In the genomic region with DNA sequence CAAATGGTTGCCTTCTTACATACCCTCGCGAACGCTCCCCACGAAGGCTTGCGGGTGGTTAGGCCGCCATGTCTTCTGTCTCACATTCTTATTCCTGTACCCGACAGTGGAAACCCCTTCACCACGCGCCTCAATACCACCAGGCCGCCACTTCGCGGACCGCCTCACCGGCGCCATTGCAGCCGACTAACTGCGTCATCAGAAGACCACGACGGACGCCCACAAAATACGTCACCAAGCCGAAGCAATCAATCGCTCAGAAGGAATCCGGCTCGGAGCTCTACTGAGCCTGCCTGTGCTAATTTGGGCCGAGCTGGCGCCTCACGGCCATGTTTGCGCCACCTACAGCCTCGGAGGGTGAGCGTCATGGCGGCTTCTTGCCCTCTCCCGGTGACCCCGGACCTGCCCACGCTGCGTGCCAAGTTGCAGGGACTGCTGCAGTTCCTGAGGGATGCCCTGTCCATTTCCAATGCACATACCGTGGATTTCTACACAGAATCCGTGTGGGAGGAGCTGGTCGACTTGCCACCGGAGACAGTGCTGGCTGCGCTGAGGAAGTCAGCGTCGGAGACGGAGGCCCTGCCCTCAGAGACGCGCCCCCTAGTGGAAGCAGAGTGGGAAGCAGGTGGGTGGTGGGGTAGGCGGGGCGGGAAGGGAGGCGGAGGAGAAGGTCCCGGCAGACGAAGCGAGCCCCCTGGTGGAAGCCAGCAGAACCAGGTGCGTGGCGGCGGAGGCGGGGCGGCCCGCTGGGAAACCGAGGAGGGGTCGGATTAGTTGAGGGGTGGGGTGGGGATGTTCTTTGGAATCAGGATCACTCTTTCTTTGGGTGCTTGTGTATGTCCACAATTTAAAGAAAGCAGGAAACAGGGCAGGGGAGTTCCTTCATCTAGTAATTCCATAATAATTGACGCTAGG, we compare ENCODE assay signal across 8 cellular contexts. TPM values are rescaled to one million over a fixed set of nuclear protein-coding genes. Genes with fewer than 3 reads are reported as not detected.
DNase-seq lines count a peak whose midpoint lies in the region; ATAC-seq, FAIRE-seq and TF ChIP-seq lines count a peak whose summit lies in the region.

A gene with protein sequence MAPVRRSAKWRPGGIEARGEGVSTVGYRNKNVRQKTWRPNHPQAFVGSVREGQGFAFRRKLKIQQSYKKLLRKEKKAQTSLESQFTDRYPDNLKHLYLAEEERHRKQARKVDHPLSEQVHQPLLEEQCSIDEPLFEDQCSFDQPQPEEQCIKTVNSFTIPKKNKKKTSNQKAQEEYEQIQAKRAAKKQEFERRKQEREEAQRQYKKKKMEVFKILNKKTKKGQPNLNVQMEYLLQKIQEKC (minus strand): TSS at position 188 of the 915 bp plus-strand sequence. CDS start 11 bp downstream, at position 177.
Gene METTL25 (plus strand): TSS at position 330 of the 915 bp plus-strand sequence. CDS start 37 bp downstream, at position 367.

- peak; percentile 69 for TF ChIP-seq POLR2A in H54 (IDR thresholded peaks at IDR 0.05; ENCODE audit: low read depth, low read length)

- peaks cover 39% of the 10 kb centered on the region for H3K36me3 ChIP-seq in RWPE2 (ENCODE audit: low read depth)

- H3K4me3 ChIP-seq in RWPE2 (ENCODE audit: severe bottlenecking), result peak within 1 kb of the TSS; percentile 95

- H3K4me1 ChIP-seq in RWPE2 (ENCODE audit: insufficient read depth, poor library complexity, severe bottlenecking), result peaks cover 20% of the 10 kb centered on the region

- in situ Hi-C loops in G401 (cut with HindIII; ENCODE audit: low sequenced_read_pairs), result no loop called here

- peak within 1 kb of the TSS; percentile 53 for H3K27ac ChIP-seq in RWPE2 (ENCODE audit: poor library complexity, severe bottlenecking)

- FAIRE-seq in H54 (lab: Jason Lieb, UNC), result peak; percentile 97

- H3K27ac Mint-ChIP-seq in nephron progenitor cell, result peak within 1 kb of the TSS; percentile 100
- H3K27ac Mint-ChIP-seq in stimulated activated naive CD8-positive, alpha-beta T cell treated with anti-CD3 and anti-CD28 coated beads, Interleukin-15, amount 100 ng/mL, for 72 hours, result peak within 1 kb of the TSS; percentile 99 to 100

- peak within 1 kb of the TSS; percentile 99 for H3K4me3 Mint-ChIP-seq in nephron progenitor cell
- H3K4me3 Mint-ChIP-seq in stimulated activated naive CD8-positive, alpha-beta T cell treated with anti-CD3 and anti-CD28 coated beads, Interleukin-15, amount 100 ng/mL, for 72 hours, result peak within 1 kb of the TSS; percentile 95 to 97

- peaks cover 42% of the 10 kb centered on the region for H3K4me1 Mint-ChIP-seq in nephron progenitor cell
- peaks cover 51% of the 10 kb centered on the region for H3K4me1 Mint-ChIP-seq in stimulated activated naive CD8-positive, alpha-beta T cell treated with anti-CD3 and anti-CD28 coated beads, Interleukin-15, amount 100 ng/mL, for 72 hours

- peaks cover 36% of the 10 kb centered on the region for H3K36me3 Mint-ChIP-seq in nephron progenitor cell (ENCODE audit: low read depth)

- H3K9me3 ChIP-seq in RWPE2 (ENCODE audit: severe bottlenecking), result no peaks in the 10 kb centered on the region

- TF ChIP-seq CTCF in RWPE2 (IDR thresholded peaks at IDR 0.05; ENCODE audit: poor library complexity, severe bottlenecking) (peak; percentile 99), nephron progenitor cell (IDR thresholded peaks at IDR 0.05) (peak; percentile 90)

- no peaks in the 10 kb centered on the region for H3K27me3 Mint-ChIP-seq in nephron progenitor cell (ENCODE audit: low read depth, poor library complexity)
- H3K27me3 Mint-ChIP-seq in stimulated activated naive CD8-positive, alpha-beta T cell treated with anti-CD3 and anti-CD28 coated beads, Interleukin-15, amount 100 ng/mL, for 72 hours, result no peaks in the 10 kb centered on the region

- ATAC-seq in RWPE2 (ENCODE audit: low read depth), result peak; percentile 93
- ATAC-seq in stimulated activated naive CD8-positive, alpha-beta T cell treated with anti-CD3 and anti-CD28 coated beads, Interleukin-15, amount 100 ng/mL, for 72 hours, result peak; percentile 96

- DNase-seq in G401 (ENCODE audit: low spot score) (peak; percentile 98), H54 (ENCODE audit: insufficient read length, low spot score) (peak; percentile 66), LoVo (ENCODE audit: low spot score) (peak; percentile 99), RWPE2 (ENCODE audit: low spot score) (peak; percentile 95), fibroblast of the conjunctiva (ENCODE audit: low read depth) (peak; percentile 97), nephron progenitor cell (peak; percentile 98)
- DNase-seq in activated effector memory CD4-positive, alpha-beta T cell treated with anti-CD3 and anti-CD28 coated beads, Interleukin-2, amount 50 U/mL, for 16 hours, result peak; percentile 99
- peak; percentile 93 to 96 for DNase-seq in stimulated activated naive CD8-positive, alpha-beta T cell treated with anti-CD3 and anti-CD28 coated beads, Interleukin-15, amount 100 ng/mL, for 72 hours

- H3K9me3 Mint-ChIP-seq in nephron progenitor cell, result no peaks in the 10 kb centered on the region
- H3K9me3 Mint-ChIP-seq in stimulated activated naive CD8-positive, alpha-beta T cell treated with anti-CD3 and anti-CD28 coated beads, Interleukin-15, amount 100 ng/mL, for 72 hours, result peaks cover 0 to 8% of the 10 kb centered on the region in 2 donors

- H3K27me3 ChIP-seq in RWPE2 (ENCODE audit: insufficient read depth, poor library complexity, severe bottlenecking), result no peaks in the 10 kb centered on the region

RNA-seq across cellular contexts. Expression of the first gene that starts in this region (rescaled TPM):
- 69.2 and 74.5 TPM in 2 replicates for total RNA-seq in G401 (2014; rRNA removed; shearing (Covaris generic))

RNA-seq across cellular contexts. Expression of gene METTL25, which starts in this region (rescaled TPM):
- 9.5 and 10.5 TPM in 2 replicates for total RNA-seq in G401 (2014; rRNA removed; shearing (Covaris generic))

Comparison
In these comparisons a context has a peak if more than half of its experiments do, and no peak if none do; other contexts are left out.
1. Peak in every context shown above with its lines: DNase-seq, ATAC-seq, H3K4me3 ChIP-seq and H3K27ac ChIP-seq.